Comparison of ENCODE assay signal across 18 cellular contexts in genomic region chr11:64571410-64572091, GRCh38. TPM values are rescaled to one million over a fixed set of nuclear protein-coding genes. Genes with fewer than 3 reads are reported as not detected.
DNase-seq lines count a peak whose midpoint lies in the region; ATAC-seq and TF ChIP-seq lines count a peak whose summit lies in the region.
"Had no signal": no experiment of that assay in that cellular context is flagged by ENCODE, and none has a peak within 500 bp of the region (broad histone marks: within the 10 kb centered on the region; RNA-seq: fewer than 3 reads in every experiment).

No MANE protein-coding gene starts in this region.

- no peak overlapping the region for H3K4me3 Mint-ChIP-seq in HFFc6
- H3K4me3 Mint-ChIP-seq in activated T-cell treated with anti-CD3 and anti-CD28 coated beads, Interleukin-2, amount 50 U/mL, for 72 hours: no peak overlapping the region
- H3K4me3 Mint-ChIP-seq: activated T-cell treated with anti-CD3 and anti-CD28 coated beads, Interleukin-2, amount 50 U/mL, for 4 hours; CD8-positive, alpha-beta T cell had no signal

- no peaks in the 10 kb centered on the region for H3K9me3 ChIP-seq in osteoblast (ENCODE audit: low read depth, low read length)
- H3K9me3 ChIP-seq: thoracic aorta had no signal

- no peaks in the 10 kb centered on the region for H3K36me3 ChIP-seq in osteoblast (ENCODE audit: insufficient read depth, low read length)
- H3K36me3 ChIP-seq: thoracic aorta had no signal

- H3K4me1 Mint-ChIP-seq in HFFc6 (ENCODE audit: low read depth): peaks cover 3% of the 10 kb centered on the region; the same call in 1 of the 2 replicates
- no peaks in the 10 kb centered on the region for H3K4me1 Mint-ChIP-seq in activated T-cell treated with anti-CD3 and anti-CD28 coated beads, Interleukin-2, amount 50 U/mL, for 72 hours (ENCODE audit: low read depth)

- H3K4me1 ChIP-seq in osteoblast (ENCODE audit: insufficient read depth, low read length): no peaks in the 10 kb centered on the region

- ATAC-seq in activated T-cell treated with anti-CD3 and anti-CD28 coated beads, Interleukin-2, amount 50 U/mL, for 72 hours (replicated peaks in 1 of 2): no peak
- no peak for ATAC-seq in HG02798 (IDR thresholded peaks at IDR 0.05; ENCODE audit: poor library complexity, unreplicated experiment)
- ATAC-seq: activated T-cell treated with anti-CD3 and anti-CD28 coated beads, Interleukin-2, amount 50 U/mL, for 4 hours; CD8-positive, alpha-beta T cell had no signal

- H3K27me3 ChIP-seq in osteoblast (ENCODE audit: insufficient read depth, low read length): peaks cover 33% of the 10 kb centered on the region

- H3K4me2 ChIP-seq in osteoblast (ENCODE audit: insufficient read depth, low read length): no peak overlapping the region

- no peaks in the 10 kb centered on the region for H3K9me3 Mint-ChIP-seq in HFFc6
- H3K9me3 Mint-ChIP-seq in activated T-cell treated with anti-CD3 and anti-CD28 coated beads, Interleukin-2, amount 50 U/mL, for 72 hours: no peaks in the 10 kb centered on the region
- H3K9me3 Mint-ChIP-seq: activated T-cell treated with anti-CD3 and anti-CD28 coated beads, Interleukin-2, amount 50 U/mL, for 4 hours; CD8-positive, alpha-beta T cell had no signal

- no peaks in the 10 kb centered on the region for H3K36me3 Mint-ChIP-seq in HFFc6 (ENCODE audit: low read depth)
- no peaks in the 10 kb centered on the region for H3K36me3 Mint-ChIP-seq in activated T-cell treated with anti-CD3 and anti-CD28 coated beads, Interleukin-2, amount 50 U/mL, for 72 hours (ENCODE audit: insufficient read depth in 2 of 2)
- H3K36me3 Mint-ChIP-seq: CD8-positive, alpha-beta T cell had no signal

- H3K4me3 ChIP-seq in fibroblast of the aortic adventitia (ENCODE audit: low read depth, low read length) (no peak overlapping the region), osteoblast (ENCODE audit: insufficient read depth, low read length) (no peak overlapping the region)
- H3K4me3 ChIP-seq: thoracic aorta had no signal

- peaks cover 21% of the 10 kb centered on the region for H3K27me3 Mint-ChIP-seq in HFFc6 (ENCODE audit: insufficient read depth)
- H3K27me3 Mint-ChIP-seq in activated T-cell treated with anti-CD3 and anti-CD28 coated beads, Interleukin-2, amount 50 U/mL, for 72 hours (ENCODE audit: low read depth): peaks cover 6% of the 10 kb centered on the region

- H2AFZ ChIP-seq in osteoblast (ENCODE audit: low read length): no peak overlapping the region

- no peak overlapping the region for H3K27ac Mint-ChIP-seq in HFFc6
- H3K27ac Mint-ChIP-seq in activated T-cell treated with anti-CD3 and anti-CD28 coated beads, Interleukin-2, amount 50 U/mL, for 72 hours: no peak overlapping the region
- H3K27ac Mint-ChIP-seq: CD8-positive, alpha-beta T cell had no signal

- H3K27ac ChIP-seq in osteoblast (ENCODE audit: low read depth, low read length): no peak overlapping the region
- H3K27ac ChIP-seq: 22Rv1, thoracic aorta had no signal

- TF ChIP-seq CTCF in fibroblast of the aortic adventitia (IDR thresholded peaks at IDR 0.05; ENCODE audit: insufficient read depth, low read length) (no peak), osteoblast (IDR thresholded peaks at IDR 0.05; ENCODE audit: extremely low read depth, low read depth, low read length) (no peak), HFFc6 (IDR thresholded peaks at IDR 0.05) (no peak)

- H3K79me2 ChIP-seq in osteoblast (ENCODE audit: insufficient read depth, low read length): no peaks in the 10 kb centered on the region

- H4K20me1 ChIP-seq in osteoblast (ENCODE audit: insufficient read depth, low read length): no peaks in the 10 kb centered on the region

- peak; percentile 34 for DNase-seq in DMS 273 (lab: John Stamatoyannopoulos, UW; ENCODE audit: unreplicated experiment)
- DNase-seq in DMS 273 treated with DMSO at 0.1 percent for 48 hours (lab: John Stamatoyannopoulos, UW): no peak
- peak; percentile 40 for DNase-seq in RPMI8226
- DNase-seq in fibroblast of the aortic adventitia (ENCODE audit: low read depth): peak; percentile 43
- DNase-seq in osteoblast (ENCODE audit: insufficient read length, low spot score, missing footprints): peak; percentile 68
- DNase-seq in HFFc6: no peak
- no peak for DNase-seq in activated T-cell treated with anti-CD3 and anti-CD28 coated beads, Interleukin-2, amount 50 U/mL, for 72 hours
- DNase-seq: activated CD4-positive, alpha-beta T cell treated with anti-CD3 and anti-CD28 coated beads for 4 hours; activated T-cell treated with anti-CD3 and anti-CD28 coated beads, Interleukin-2, amount 50 U/mL, for 4 hours; CD8-positive, alpha-beta T cell; dermis blood vessel endothelial cell; KBM-7; kidney; NCI-H146; SW 1271 had no signal

RNA-seq across cellular contexts. Expression of gene SLC22A11, which starts 15.8 kb away (rescaled TPM):
- total RNA-seq in fibroblast of the aortic adventitia (ENCODE audit: low replicate concordance) (not detected in 2 replicates), osteoblast (not detected in 2 replicates)
- not detected for total RNA-seq in HFFc6 (2021; fragmentation: NEBNext Ultra II Directional; extraction: Animal tissue kit (Norgen Biotek cat#: 25700))
- not detected for total RNA-seq in activated T-cell treated with anti-CD3 and anti-CD28 coated beads, Interleukin-2, amount 50 U/mL, for 72 hours
- total RNA-seq: activated T-cell treated with anti-CD3 and anti-CD28 coated beads, Interleukin-2, amount 50 U/mL, for 4 hours; CD8-positive, alpha-beta T cell; dermis blood vessel endothelial cell; thoracic aorta had no signal

RNA-seq across cellular contexts. Expression of gene SLC22A12, which starts 19.5 kb away (rescaled TPM):
- total RNA-seq in fibroblast of the aortic adventitia (ENCODE audit: low replicate concordance) (not detected in 2 replicates), osteoblast (not detected in 2 replicates)
- not detected for total RNA-seq in HFFc6 (2021; fragmentation: NEBNext Ultra II Directional; extraction: Animal tissue kit (Norgen Biotek cat#: 25700))
- not detected for total RNA-seq in activated T-cell treated with anti-CD3 and anti-CD28 coated beads, Interleukin-2, amount 50 U/mL, for 72 hours
- total RNA-seq: activated T-cell treated with anti-CD3 and anti-CD28 coated beads, Interleukin-2, amount 50 U/mL, for 4 hours; CD8-positive, alpha-beta T cell; dermis blood vessel endothelial cell; thoracic aorta had no signal

Comparison
In these comparisons a context has a peak if more than half of its experiments do, and no peak if none do; other contexts are left out.
1. DNase-seq: peak in DMS 273 (single experiment), RPMI8226 (single experiment), fibroblast of the aortic adventitia (single experiment) and osteoblast (single experiment); none in DMS 273 treated with DMSO at 0.1 percent for 48 hours (single experiment), HFFc6 (single experiment) and activated T-cell treated with anti-CD3 and anti-CD28 coated beads, Interleukin-2, amount 50 U/mL, for 72 hours (0 of 2).